ENCODE assay signal across 20 cellular contexts in genomic region chr2:137056704-137057103, GRCh38.
"Had no signal": no experiment of that assay in that cellular context is flagged by ENCODE, and none has a peak within 500 bp of the region (broad histone marks: within the 10 kb centered on the region; RNA-seq: fewer than 3 reads in every experiment).

No MANE protein-coding gene starts in this region.

- H3K27me3 ChIP-seq: esophagus squamous epithelium, gastroesophageal sphincter, neutrophil, spleen, tibial artery had no signal

- H3K9me3 ChIP-seq: esophagus squamous epithelium, neutrophil, tibial artery had no signal

- DNase-seq: cortex of kidney; effector memory CD8-positive, alpha-beta T cell; esophagus squamous epithelium; foreskin fibroblast; glutamatergic neuron; islet precursor cell; natural killer cell; posterior cingulate gyrus; spleen; stimulated activated CD4-positive, alpha-beta T cell treated with anti-CD3 and anti-CD28 coated beads, Interleukin-15, amount 100 ng/mL, for 24 hours; stimulated activated CD4-positive, alpha-beta T cell treated with anti-CD3 and anti-CD28 coated beads, Interleukin-1b, Interleukin-23, amount 100 ng/mL, for 48 hours; stimulated activated CD4-positive, alpha-beta T cell treated with anti-CD3 and anti-CD28 coated beads, Interleukin-4, amount 100 ng/mL, for 24 hours; tibial artery had no signal

- H3K36me3 ChIP-seq: esophagus squamous epithelium, gastroesophageal sphincter, neutrophil, spleen, tibial artery had no signal

- H3K4me3 Mint-ChIP-seq: effector memory CD8-positive, alpha-beta T cell; mesothelial cell of epicardium; natural killer cell; stimulated activated memory B cell treated with anti-CD40 and anti-IgM and Interleukin-4, amounts not matched to agents 10 μg/mL and 1 μg/mL and 100 μg/mL, for 72 hours; stimulated activated naive CD8-positive, alpha-beta T cell treated with anti-CD3 and anti-CD28 coated beads, Interleukin-15, Interleukin-2, amounts not matched to agents 100 ng/mL and 50 ng/mL, for 24 hours had no signal

- H3K27me3 Mint-ChIP-seq: effector memory CD8-positive, alpha-beta T cell; stimulated activated memory B cell treated with anti-CD40 and anti-IgM and Interleukin-4, amounts not matched to agents 10 μg/mL and 1 μg/mL and 100 μg/mL, for 72 hours; stimulated activated naive CD8-positive, alpha-beta T cell treated with anti-CD3 and anti-CD28 coated beads, Interleukin-15, Interleukin-2, amounts not matched to agents 100 ng/mL and 50 ng/mL, for 24 hours had no signal

- ATAC-seq: effector memory CD8-positive, alpha-beta T cell; gastroesophageal sphincter; left lobe of liver; natural killer cell; sciatic nerve; stimulated activated memory B cell treated with anti-CD40 and anti-IgM and Interleukin-4, amounts not matched to agents 10 μg/mL and 1 μg/mL and 100 μg/mL, for 72 hours had no signal

- H3K36me3 Mint-ChIP-seq: mesothelial cell of epicardium; natural killer cell; stimulated activated memory B cell treated with anti-CD40 and anti-IgM and Interleukin-4, amounts not matched to agents 10 μg/mL and 1 μg/mL and 100 μg/mL, for 72 hours had no signal

- H3K4me1 ChIP-seq: esophagus squamous epithelium, gastroesophageal sphincter, spleen, tibial artery had no signal

- H3K27ac ChIP-seq: esophagus squamous epithelium, gastroesophageal sphincter, neutrophil, spleen, tibial artery had no signal

- H3K27ac Mint-ChIP-seq: effector memory CD8-positive, alpha-beta T cell; mesothelial cell of epicardium; natural killer cell; stimulated activated memory B cell treated with anti-CD40 and anti-IgM and Interleukin-4, amounts not matched to agents 10 μg/mL and 1 μg/mL and 100 μg/mL, for 72 hours; stimulated activated naive CD8-positive, alpha-beta T cell treated with anti-CD3 and anti-CD28 coated beads, Interleukin-15, Interleukin-2, amounts not matched to agents 100 ng/mL and 50 ng/mL, for 24 hours had no signal

- H3K4me3 ChIP-seq: esophagus squamous epithelium, gastroesophageal sphincter, spleen, tibial artery had no signal

- H3K4me1 Mint-ChIP-seq: mesothelial cell of epicardium; natural killer cell; stimulated activated memory B cell treated with anti-CD40 and anti-IgM and Interleukin-4, amounts not matched to agents 10 μg/mL and 1 μg/mL and 100 μg/mL, for 72 hours had no signal

- H3K9me3 Mint-ChIP-seq: mesothelial cell of epicardium; stimulated activated memory B cell treated with anti-CD40 and anti-IgM and Interleukin-4, amounts not matched to agents 10 μg/mL and 1 μg/mL and 100 μg/mL, for 72 hours; stimulated activated naive CD8-positive, alpha-beta T cell treated with anti-CD3 and anti-CD28 coated beads, Interleukin-15, Interleukin-2, amounts not matched to agents 100 ng/mL and 50 ng/mL, for 24 hours had no signal
